9 cellular contexts compared by ENCODE assay signal in genomic region chr13:113449693-113450347, GRCh38. TPM values are rescaled to one million over a fixed set of nuclear protein-coding genes. Genes with fewer than 3 reads are reported as not detected.
A peak's percentile ranks its signal among the peaks of the same experiment; 100 is the strongest.
DNase-seq lines count a peak whose midpoint lies in the region; TF ChIP-seq lines count a peak whose summit lies in the region.
"Had no signal": no experiment of that assay in that cellular context is flagged by ENCODE, and none has a peak within 500 bp of the region (broad histone marks: within the 10 kb centered on the region; RNA-seq: fewer than 3 reads in every experiment).

No MANE protein-coding gene starts in this region.

- peak overlapping the region; percentile 92 for H3K27ac Mint-ChIP-seq in Caco-2 (ENCODE audit: unreplicated experiment)

- peaks cover 49% of the 10 kb centered on the region for H3K36me3 Mint-ChIP-seq in Caco-2 (ENCODE audit: insufficient read depth, unreplicated experiment)

- peak overlapping the region; percentile 12; the same call in 1 of the 2 replicates for H2AFZ ChIP-seq in OCI-LY3 (ENCODE audit: low read depth, low read length)
- peak overlapping the region; percentile 5 for H2AFZ ChIP-seq in parathyroid adenoma

- H3K4me2 ChIP-seq in OCI-LY3 (ENCODE audit: low read length) (peak overlapping the region; percentile 98), parathyroid adenoma (ENCODE audit: low read length) (no peak overlapping the region)

- peaks cover 6% of the 10 kb centered on the region for H3K4me1 Mint-ChIP-seq in Caco-2 (ENCODE audit: low read depth, unreplicated experiment)

- DNase-seq in Caco-2 (no peak), DMS53 treated with DMSO at 0.1 percent for 48 hours (lab: John Stamatoyannopoulos, UW; ENCODE audit: unreplicated experiment) (no peak), SKM-1 (lab: John Stamatoyannopoulos, UW; ENCODE audit: unreplicated experiment) (no peak), GF-D8 (lab: John Stamatoyannopoulos, UW) (no peak)
- DNase-seq in stimulated activated CD4-positive, alpha-beta T cell treated with anti-CD3 and anti-CD28 coated beads, Interleukin-4, amount 100 ng/mL, for 24 hours = no peak
- DNase-seq: NCI-H510A had no signal

- H3K79me2 ChIP-seq in OCI-LY3 (ENCODE audit: low read length) = peaks cover 16% of the 10 kb centered on the region
- H3K79me2 ChIP-seq in parathyroid adenoma = no peaks in the 10 kb centered on the region

- BruUV-seq in Caco-2 (replicated peaks; lab: Mats Ljungman, UMichigan) = TSS peak; percentile 80

- intact Hi-C loops in Caco-2 (cut with micrococcal nuclease; ENCODE audit: unreplicated experiment) = loop anchor here (1.0 to 2.0 kb wide), 4 partner anchors 45 to 87 kb away; no protein-coding TSS in a partner anchor

- H3K36me3 ChIP-seq in Caco-2 (ENCODE audit: control insufficient read depth, insufficient read depth, low read length) (peaks cover 3% of the 10 kb centered on the region; the same call in 1 of the 2 replicates), OCI-LY3 (replicated peaks; ENCODE audit: low read depth, low read length) (peaks cover 14% of the 10 kb centered on the region), duodenal mucosa (ENCODE audit: control insufficient read depth in 1 of 2, insufficient read depth in 2 of 2, low read length in 2 of 2) (peaks cover 0 to 9% of the 10 kb centered on the region in 2 donors), parathyroid adenoma (ENCODE audit: control insufficient read depth, insufficient read depth, low read length) (no peaks in the 10 kb centered on the region)

- no peak for TF ChIP-seq CTCF in Caco-2 (IDR thresholded peaks at IDR 0.05; ENCODE audit: insufficient read depth in 1 of 2, low read depth in 1 of 2, low read length in 1 of 2, severe bottlenecking in 1 of 2, unreplicated experiment in 1 of 2)
- TF ChIP-seq CTCF in OCI-LY3 (IDR thresholded peaks at IDR 0.05; ENCODE audit: low read depth, low read length) = no peak
- no peak for TF ChIP-seq CTCF in parathyroid adenoma (IDR thresholded peaks at IDR 0.05)

- no peaks in the 10 kb centered on the region for H3K27me3 Mint-ChIP-seq in Caco-2 (ENCODE audit: insufficient read depth, unreplicated experiment)

- CTCF ChIA-PET in Caco-2 (lab: Charles Lee) = no interaction called here

- peak overlapping the region; percentile 84 for H3K4me3 Mint-ChIP-seq in Caco-2 (ENCODE audit: unreplicated experiment)

- POLR2A ChIA-PET in Caco-2 (lab: Charles Lee) = no interaction called here

- peak overlapping the region; percentile 87 for H3K9ac ChIP-seq in OCI-LY3 (ENCODE audit: low read length)
- peak overlapping the region; percentile 56 to 66 for H3K9ac ChIP-seq in duodenal mucosa (ENCODE audit: low read depth in 1 of 2, low read length in 2 of 2)
- H3K9ac ChIP-seq in parathyroid adenoma = no peak overlapping the region

- H3K4me3 ChIP-seq in Caco-2 (ENCODE audit: low read depth, low read length) (peak overlapping the region; percentile 44), OCI-LY3 (ENCODE audit: low read length) (peak overlapping the region; percentile 89), duodenal mucosa (ENCODE audit: low read depth in 1 of 2, low read length in 2 of 2) (peak overlapping the region; percentile 64 to 69), parathyroid adenoma (ENCODE audit: low read depth, low read length) (no peak overlapping the region)

- H3K27ac ChIP-seq in OCI-LY3 (ENCODE audit: low read length) (peak overlapping the region; percentile 85), duodenal mucosa (ENCODE audit: low read depth, low read length) (peak overlapping the region; percentile 81), parathyroid adenoma (no peak overlapping the region)

- H3K9me3 ChIP-seq in Caco-2 = no peaks in the 10 kb centered on the region
- H3K9me3 ChIP-seq in OCI-LY3 (ENCODE audit: insufficient read depth, low read length) = peaks cover 4% of the 10 kb centered on the region; the same call in 1 of the 2 replicates
- no peaks in the 10 kb centered on the region for H3K9me3 ChIP-seq in duodenal mucosa (ENCODE audit: control insufficient read depth in 1 of 2, low read length in 2 of 2)
- H3K9me3 ChIP-seq in parathyroid adenoma (ENCODE audit: control insufficient read depth, low read length) = no peaks in the 10 kb centered on the region

- H3K4me1 ChIP-seq in Caco-2 = peaks cover 9% of the 10 kb centered on the region
- H3K4me1 ChIP-seq in OCI-LY3 (ENCODE audit: low read length) = peaks cover 33% of the 10 kb centered on the region
- peaks cover 5 to 10% of the 10 kb centered on the region in 2 donors for H3K4me1 ChIP-seq in duodenal mucosa (ENCODE audit: control insufficient read depth in 1 of 2, insufficient read depth in 2 of 2, low read length in 2 of 2)
- no peaks in the 10 kb centered on the region for H3K4me1 ChIP-seq in parathyroid adenoma

- H4K20me1 ChIP-seq in OCI-LY3 (ENCODE audit: insufficient read depth, low read length) = no peaks in the 10 kb centered on the region

- H3K27me3 ChIP-seq in Caco-2 (replicated peaks; ENCODE audit: control insufficient read depth, insufficient read depth, low read length) = no peaks in the 10 kb centered on the region
- no peaks in the 10 kb centered on the region for H3K27me3 ChIP-seq in OCI-LY3 (ENCODE audit: low read depth, low read length)
- H3K27me3 ChIP-seq in duodenal mucosa (ENCODE audit: control insufficient read depth in 1 of 2, insufficient read depth in 2 of 2, low read length in 2 of 2) = no peaks in the 10 kb centered on the region
- H3K27me3 ChIP-seq in parathyroid adenoma (ENCODE audit: control insufficient read depth, insufficient read depth, low read length) = no peaks in the 10 kb centered on the region

- H3K9me3 Mint-ChIP-seq in Caco-2 (ENCODE audit: unreplicated experiment) = no peaks in the 10 kb centered on the region

RNA-seq across cellular contexts. Expression of gene ADPRHL1, which starts 3.5 kb away (rescaled TPM):
- 4.9 and 5.8 TPM in 2 replicates for total RNA-seq in Caco-2 (2022)

RNA-seq across cellular contexts. Expression of gene DCUN1D2, which starts 40.7 kb away (rescaled TPM):
- 59.4 and 59.9 TPM in 2 replicates for total RNA-seq in Caco-2 (2022)
